In genomic region chr7:157022681-157023588, GRCh38 we compare ENCODE assay signal across 12 cellular contexts. TPM values are rescaled to one million over a fixed set of nuclear protein-coding genes. Genes with fewer than 3 reads are reported as not detected.
DNase-seq lines count a peak whose midpoint lies in the region; ATAC-seq and TF ChIP-seq lines count a peak whose summit lies in the region.
"Had no signal": no experiment of that assay in that cellular context is flagged by ENCODE, and none has a peak within 500 bp of the region (broad histone marks: within the 10 kb centered on the region; RNA-seq: fewer than 3 reads in every experiment).

No MANE protein-coding gene starts in this region.

- no peaks in the 10 kb centered on the region for H3K36me3 Mint-ChIP-seq in endothelial cell (ENCODE audit: low read depth, unreplicated experiment)
- H3K36me3 Mint-ChIP-seq: brain had no signal

- peaks cover 19% of the 10 kb centered on the region for H3K27me3 Mint-ChIP-seq in endothelial cell (ENCODE audit: unreplicated experiment)

- peaks cover 14% of the 10 kb centered on the region for H3K4me1 Mint-ChIP-seq in endothelial cell (ENCODE audit: unreplicated experiment)

- peak; percentile 35 for DNase-seq in NCI-H2029 (lab: John Stamatoyannopoulos, UW)
- no peak for DNase-seq in NCI-H2029 treated with DMSO at 0.1 percent for 48 hours (lab: John Stamatoyannopoulos, UW)
- no peak for DNase-seq in endothelial cell (ENCODE audit: low spot score)
- peak; percentile 54 for DNase-seq in retina
- DNase-seq in left ventricle myocardium superior: no peak
- no peak for DNase-seq in HCEC 1CT
- DNase-seq in NCI-H2196 treated with DMSO at 0.1 percent for 48 hours (lab: John Stamatoyannopoulos, UW; ENCODE audit: unreplicated experiment): no peak
- DNase-seq: left ventricle myocardium inferior, nucleus accumbens had no signal

- no peak for TF ChIP-seq CTCF in endothelial cell (IDR thresholded peaks at IDR 0.05; ENCODE audit: unreplicated experiment)

- peak overlapping the region; percentile 49 for H3K4me3 Mint-ChIP-seq in endothelial cell (ENCODE audit: unreplicated experiment)

- H3K27ac Mint-ChIP-seq in endothelial cell (ENCODE audit: unreplicated experiment): no peak overlapping the region
- H3K27ac Mint-ChIP-seq: brain had no signal

- intact Hi-C loops in left ventricle myocardium superior (cut with micrococcal nuclease): no loop called here

- no peaks in the 10 kb centered on the region for H3K9me3 Mint-ChIP-seq in endothelial cell (ENCODE audit: unreplicated experiment)

- peak; percentile 53 for ATAC-seq in HG03175 (IDR thresholded peaks at IDR 0.05; ENCODE audit: unreplicated experiment)
- no peak for ATAC-seq in left ventricle myocardium superior

RNA-seq across cellular contexts. Expression of gene MNX1, which starts 12.5 kb away (rescaled TPM):
- 3.8 TPM for total RNA-seq in endothelial cell (ENCODE audit: unreplicated experiment)
- not detected for total RNA-seq in left ventricle myocardium superior
- total RNA-seq: A673, left ventricle myocardium inferior had no signal

Comparison
In these comparisons a context has a peak if more than half of its experiments do, and no peak if none do; other contexts are left out.
1. DNase-seq: peak in NCI-H2029 (single experiment) and retina (single experiment); none in NCI-H2029 treated with DMSO at 0.1 percent for 48 hours (single experiment), endothelial cell (single experiment), left ventricle myocardium superior (single experiment), HCEC 1CT (single experiment) and NCI-H2196 treated with DMSO at 0.1 percent for 48 hours (single experiment).